In genomic region chr7:13742719-13743640, GRCh38 we compare ENCODE assay signal across 8 cellular contexts.
A peak's percentile ranks its signal among the peaks of the same experiment; 100 is the strongest.
DNase-seq lines count a peak whose midpoint lies in the region; ATAC-seq, FAIRE-seq and TF ChIP-seq lines count a peak whose summit lies in the region.

No MANE protein-coding gene starts in this region.

- TF ChIP-seq EP300 in A549 (IDR thresholded peaks at IDR 0.05) = no peak

- no peak for FAIRE-seq in A549 (lab: Jason Lieb, UNC)

- H4K20me1 ChIP-seq in HCT116 (ENCODE audit: insufficient read depth) (no peaks in the 10 kb centered on the region), OCI-LY7 (ENCODE audit: insufficient read depth, low read length) (no peaks in the 10 kb centered on the region)

- TF ChIP-seq CTCF in A549 (IDR thresholded peaks at IDR 0.05) (peak; percentile 23; the same call in 1 of the 3 replicates), HCT116 (IDR thresholded peaks at IDR 0.05 in 2 of 3, conservative IDR thresholded peaks at IDR 0.05 in 1 of 3; ENCODE audit: borderline replicate concordance in 1 of 3, insufficient read depth in 1 of 3, low read depth in 2 of 3, low read length in 2 of 3) (peak; percentile 31 to 67 (median 48); a peak in 5 of 6 replicates), OCI-LY7 (conservative IDR thresholded peaks at IDR 0.05; ENCODE audit: low read length) (peak; percentile 58), epithelial cell of esophagus (IDR thresholded peaks at IDR 0.05; ENCODE audit: insufficient read depth, low read depth, low read length, missing control alignments) (peak; percentile 63)

- POLR2A ChIA-PET in A549 (lab: Yijun Ruan, JAX) = no interaction called here
- POLR2A ChIA-PET in HCT116 (lab: Charles Lee) = no interaction called here
- POLR2A ChIA-PET in OCI-LY7 (lab: Charles Lee) = interaction anchor here (0.7 kb wide), 1 partner anchor 52 kb away, joined by 3 read pairs; no protein-coding TSS in a partner anchor

- no peaks in the 10 kb centered on the region for H3K4me1 ChIP-seq in A549
- peaks cover 0 to 17% of the 10 kb centered on the region in 2 experiments; a peak in 3 of 4 replicates for H3K4me1 ChIP-seq in HCT116 (ENCODE audit: control insufficient read depth in 1 of 2, insufficient read depth in 2 of 2, low read length in 2 of 2)
- H3K4me1 ChIP-seq in OCI-LY7 (ENCODE audit: insufficient read depth, low read length, poor library complexity, severe bottlenecking) = no peaks in the 10 kb centered on the region

- no peak overlapping the region for H3K9ac ChIP-seq in HCT116 (ENCODE audit: low read length)

- RAD21 ChIA-PET in HCT116 (lab: Charles Lee; ENCODE audit: low non-redundant PET in 1 of 2, low total read pairs in 2 of 2, uncharacterized antibody in 2 of 2, unreplicated experiment in 2 of 2) = interaction anchor here (1.0 to 1.6 kb wide), 2 partner anchors 461 to 462 kb away, joined by 3 to 5 read pairs; no protein-coding TSS in a partner anchor

- no peaks in the 10 kb centered on the region for H3K27me3 ChIP-seq in HCT116 (ENCODE audit: insufficient read depth, low read length)

- H3K9me2 ChIP-seq in HCT116 (ENCODE audit: insufficient read depth) = no peaks in the 10 kb centered on the region
- no peaks in the 10 kb centered on the region for H3K9me2 ChIP-seq in OCI-LY7 (ENCODE audit: insufficient read depth, low read length)

- TF ChIP-seq RAD21 in A549 (conservative IDR thresholded peaks at IDR 0.05 in 1 of 2, IDR thresholded peaks at IDR 0.05 in 1 of 2) (peak in 1 of 2 experiments; percentile 37; a peak in 3 of 5 replicates), HCT116 (IDR thresholded peaks at IDR 0.05; ENCODE audit: low read depth) (peak; percentile 59; the same call in 1 of the 2 replicates)

- 11% methylated on average over 5 of the region's 5 CpGs for WGBS in A549 (ENCODE audit: missing lambda C conversion rate)

- H2AFZ ChIP-seq in HCT116 (ENCODE audit: low read depth, low read length, poor library complexity, severe bottlenecking) (peak overlapping the region; percentile 84), OCI-LY7 (ENCODE audit: low read length) (no peak overlapping the region)

- intact Hi-C loops in HCT116 (cut with micrococcal nuclease) (loop anchor here (1.0 to 5.0 kb wide), 3 partner anchors 218 to 944 kb away; no protein-coding TSS in a partner anchor), OCI-LY7 (cut with micrococcal nuclease; ENCODE audit: unreplicated experiment) (loop anchor here (5.0 kb wide), 1 partner anchor 461 kb away; no protein-coding TSS in a partner anchor)

- H3K27ac ChIP-seq in A549 (no peak overlapping the region), HCT116 (ENCODE audit: low read depth, low read length) (no peak overlapping the region), OCI-LY7 (ENCODE audit: low read depth, low read length, poor library complexity, severe bottlenecking) (no peak overlapping the region)

- CTCF ChIA-PET in A549 (lab: Yijun Ruan, JAX) (interaction anchor here (0.6 to 1.5 kb wide), 9 partner anchors 11 to 1147 kb away, joined by 3 to 5 read pairs (median 4); no protein-coding TSS in a partner anchor), HCT116 (lab: Charles Lee) (interaction anchor here (0.6 to 2.4 kb wide), 14 partner anchors 9 to 944 kb away, joined by 3 to 16 read pairs (median 3); no protein-coding TSS in a partner anchor), OCI-LY7 (lab: Charles Lee; ENCODE audit: unreplicated experiment) (no interaction called here)

- H3K4me3 ChIP-seq in A549 = no peak overlapping the region
- H3K4me3 ChIP-seq in HCT116 (replicated peaks in 1 of 2; ENCODE audit: low read depth in 1 of 2, low read length in 2 of 2) = no peak overlapping the region
- H3K4me3 ChIP-seq in OCI-LY7 (ENCODE audit: low read depth, low read length, poor library complexity, severe bottlenecking) = no peak overlapping the region
- no peak overlapping the region for H3K4me3 ChIP-seq in epithelial cell of esophagus (ENCODE audit: low read length)

- H3K4me2 ChIP-seq in A549 (no peak overlapping the region), HCT116 (ENCODE audit: low read length) (peak overlapping the region; percentile 44), OCI-LY7 (ENCODE audit: low read length) (no peak overlapping the region)

- TF ChIP-seq POLR2A in A549 (IDR thresholded peaks at IDR 0.05; ENCODE audit: low read length) = no peak
- no peak for TF ChIP-seq POLR2A in HCT116 (IDR thresholded peaks at IDR 0.05; ENCODE audit: borderline replicate concordance, extremely low read depth, insufficient read depth, insufficient read length)

- no TSS peak for BruUV-seq in HCT116 (replicated peaks; lab: Mats Ljungman, UMichigan)
- no TSS peak for BruUV-seq in OCI-LY7 (replicated peaks; lab: Mats Ljungman, UMichigan)

- DNase-seq in A549 (ENCODE audit: low read depth in 1 of 2, low spot score in 1 of 2) (peak in 1 of 2 experiments; percentile 45), HCT116 (ENCODE audit: low read depth, low spot score) (peak; percentile 39), OCI-LY7 (ENCODE audit: low spot score) (peak; percentile 1), epithelial cell of esophagus (ENCODE audit: low read depth) (peak; percentile 69), myocyte (ENCODE audit: low read depth) (peak; percentile 84), 8988T (no peak)

- ATAC-seq in A549 = no peak
- ATAC-seq in HCT116 = peak; percentile 77
- no peak for ATAC-seq in GM18511 (IDR thresholded peaks at IDR 0.05; ENCODE audit: unreplicated experiment)
- no peak for ATAC-seq in GM19395 (IDR thresholded peaks at IDR 0.05; ENCODE audit: unreplicated experiment)

- H3K9me3 ChIP-seq in A549 = no peaks in the 10 kb centered on the region
- no peaks in the 10 kb centered on the region for H3K9me3 ChIP-seq in HCT116 (ENCODE audit: control insufficient read depth in 1 of 2, insufficient read depth in 1 of 2, low read depth in 1 of 2, low read length in 2 of 2)
- no peaks in the 10 kb centered on the region; the same call in 1 of the 2 replicates for H3K9me3 ChIP-seq in OCI-LY7 (ENCODE audit: low read length)

- H3K36me3 ChIP-seq in HCT116 (ENCODE audit: control insufficient read depth in 1 of 2, insufficient read depth in 2 of 2, low read length in 2 of 2) (no peaks in the 10 kb centered on the region), OCI-LY7 (ENCODE audit: insufficient read depth, low read length) (no peaks in the 10 kb centered on the region)

- H3K79me2 ChIP-seq in HCT116 (ENCODE audit: insufficient read depth, low read length) = no peaks in the 10 kb centered on the region
- no peaks in the 10 kb centered on the region for H3K79me2 ChIP-seq in OCI-LY7 (ENCODE audit: insufficient read depth, low read depth, low read length)

TF ChIP-seq in A549, 52 proteins besides CTCF, POLR2A, EP300 and RAD21:
- TF ChIP-seq SMC3 (IDR thresholded peaks at IDR 0.05) = peak; percentile 31; the same call in 1 of the 3 replicates
- no peak for TF ChIP-seq RCOR1 (IDR thresholded peaks at IDR 0.05; ENCODE audit: low read depth, low read length)

TF ChIP-seq in HCT116, 20 proteins besides CTCF, POLR2A, EP300 and RAD21 (continues in another document):
- no peak for TF ChIP-seq CEBPB (IDR thresholded peaks at IDR 0.05; ENCODE audit: low read depth)
- TF ChIP-seq EZH2 (IDR thresholded peaks at IDR 0.05) = no peak
- no peak for TF ChIP-seq ATF3 (IDR thresholded peaks at IDR 0.05)
- no peak for TF ChIP-seq REST (IDR thresholded peaks at IDR 0.05; ENCODE audit: low read depth)
- TF ChIP-seq FOSL1 (IDR thresholded peaks at IDR 0.05; ENCODE audit: low read depth) = no peak
- TF ChIP-seq EZH2phosphoT487 (IDR thresholded peaks at IDR 0.05; ENCODE audit: borderline replicate concordance) = no peak
- TF ChIP-seq YY1 (IDR thresholded peaks at IDR 0.05; ENCODE audit: extremely low read depth, insufficient replicate concordance, low read depth, low read length) = no peak
- TF ChIP-seq SP1 (IDR thresholded peaks at IDR 0.05; ENCODE audit: low read depth) = no peak
- TF ChIP-seq EGR1 (IDR thresholded peaks at IDR 0.05; ENCODE audit: low read depth) = no peak
- TF ChIP-seq ZNF274 (IDR thresholded peaks at IDR 0.05; ENCODE audit: low read depth, low read length) = no peak
- TF ChIP-seq POLR2AphosphoS5 (IDR thresholded peaks at IDR 0.05; ENCODE audit: low read depth, low read length) = no peak
- no peak for TF ChIP-seq ELF1 (IDR thresholded peaks at IDR 0.05; ENCODE audit: borderline replicate concordance, low read depth)
- TF ChIP-seq SRF (IDR thresholded peaks at IDR 0.05; ENCODE audit: low read depth) = no peak
- TF ChIP-seq ZFX (IDR thresholded peaks at IDR 0.05) = no peak
- TF ChIP-seq CBX3 (IDR thresholded peaks at IDR 0.05; ENCODE audit: low read depth) = no peak
- no peak for TF ChIP-seq SIN3A (IDR thresholded peaks at IDR 0.05; ENCODE audit: low read depth)
- no peak for TF ChIP-seq JUND (IDR thresholded peaks at IDR 0.05)

Comparison
In these comparisons a context has a peak if more than half of its experiments do, and no peak if none do; other contexts are left out.
1. Of the 6 proteins assayed by ChIP-seq in both A549 and HCT116: peak only in A549: none; only in HCT116: none; in both: CTCF; in neither: 4; mixed calls (peak in some experiments, not most) for 1.